In genomic region chr5:138575194-138576015, GRCh38 we compare ENCODE assay signal across 1 cellular context.
TF ChIP-seq lines count a peak whose summit lies in the region.

HSPA9 (minus strand) TSS chr5:138575401; CDS start chr5:138575318, 83 bp downstream.

TF ChIP-seq in K562, 482 proteins besides CTCF, POLR2A, EP300 and RAD21 (continued from another document):
- peak; percentile 94 for TF ChIP-seq CREB3L1 (IDR thresholded peaks at IDR 0.05; ENCODE audit: borderline replicate concordance, low read depth)
- peak; percentile 81; the same call in 1 of the 2 replicates for TF ChIP-seq ZNF395 (CRISPR knock-in tag; IDR thresholded peaks at IDR 0.05)
- TF ChIP-seq SMARCA5 (IDR thresholded peaks at IDR 0.05), result no peak
- TF ChIP-seq GATA2 (CRISPR knock-in tag; IDR thresholded peaks at IDR 0.05), result no peak
- TF ChIP-seq ZNF551 (CRISPR knock-in tag; IDR thresholded peaks at IDR 0.05), result no peak
- TF ChIP-seq SMARCA4 (IDR thresholded peaks at IDR 0.05), result 0 out of 2 replicates have a peak, but pooled peaks have one; percentile 37
- TF ChIP-seq BACH1 (tag; IDR thresholded peaks at IDR 0.05), result no peak; the same call in 1 of the 2 replicates
- no peak for TF ChIP-seq EWSR1 (IDR thresholded peaks at IDR 0.05; ENCODE audit: borderline replicate concordance, low read depth, partially characterized antibody)
- TF ChIP-seq NRF1 (conservative IDR thresholded peaks at IDR 0.05 in 1 of 2, IDR thresholded peaks at IDR 0.05 in 1 of 2), result peak; percentile 95 to 96
- no peak for TF ChIP-seq SRSF9 (IDR thresholded peaks at IDR 0.05; ENCODE audit: borderline replicate concordance, low read depth, low read length)
- no peak for TF ChIP-seq MCM2 (IDR thresholded peaks at IDR 0.05; ENCODE audit: low read depth)
- TF ChIP-seq EGR1 (conservative IDR thresholded peaks at IDR 0.05), result peak; percentile 49; the same call in 1 of the 2 replicates
- no peak for TF ChIP-seq ZNF165 (CRISPR knock-in tag; IDR thresholded peaks at IDR 0.05; ENCODE audit: borderline replicate concordance)
- TF ChIP-seq ZKSCAN3 (CRISPR knock-in tag; IDR thresholded peaks at IDR 0.05), result no peak
- TF ChIP-seq MAFF (IDR thresholded peaks at IDR 0.05; ENCODE audit: low read length), result no peak
- TF ChIP-seq TSC22D4 (tag; IDR thresholded peaks at IDR 0.05), result no peak
- TF ChIP-seq ZNF778 (CRISPR knock-in tag; IDR thresholded peaks at IDR 0.05), result no peak
- no peak for TF ChIP-seq ZNF347 (CRISPR knock-in tag; IDR thresholded peaks at IDR 0.05; ENCODE audit: low read depth)
- no peak for TF ChIP-seq MAFK (IDR thresholded peaks at IDR 0.05; ENCODE audit: low read length)
- no peak for TF ChIP-seq HBP1 (CRISPR knock-in tag; IDR thresholded peaks at IDR 0.05)
- TF ChIP-seq KLF16 (IDR thresholded peaks at IDR 0.05), result no peak
- TF ChIP-seq STAT5B (CRISPR knock-in tag; IDR thresholded peaks at IDR 0.05), result no peak
- TF ChIP-seq MAX (CRISPR knock-in tag; IDR thresholded peaks at IDR 0.05), result peak; percentile 98
- peak; percentile 85 for TF ChIP-seq ELF2 (CRISPR knock-in tag; IDR thresholded peaks at IDR 0.05)
- TF ChIP-seq POU5F1 (IDR thresholded peaks at IDR 0.05; ENCODE audit: borderline replicate concordance, low read depth, low read length, partially characterized antibody), result no peak
- TF ChIP-seq BRCA1 (IDR thresholded peaks at IDR 0.05), result no peak
- no peak for TF ChIP-seq BRCA1 (CRISPR knock-in tag; IDR thresholded peaks at IDR 0.05)
- no peak for TF ChIP-seq ZNF398 (CRISPR knock-in tag; IDR thresholded peaks at IDR 0.05)
- TF ChIP-seq ZNF830 (CRISPR knock-in tag; IDR thresholded peaks at IDR 0.05), result no peak
- no peak for TF ChIP-seq HNRNPH1 (optimal IDR thresholded peaks at IDR 0.05; ENCODE audit: low read depth, low read length)
- no peak for TF ChIP-seq MCM7 (IDR thresholded peaks at IDR 0.05)
- peak; percentile 99 to 100 for TF ChIP-seq E2F6 (IDR thresholded peaks at IDR 0.05; ENCODE audit: borderline replicate concordance in 1 of 2, extremely low read depth in 1 of 2, insufficient read depth in 1 of 2, insufficient read length in 1 of 2, low read depth in 1 of 2, low read length in 1 of 2, poor library complexity in 1 of 2, severe bottlenecking in 1 of 2)
- TF ChIP-seq SUPT5H (IDR thresholded peaks at IDR 0.05), result peak; percentile 93
- no peak; the same call in 1 of the 2 replicates for TF ChIP-seq TSHZ1 (CRISPR knock-in tag; IDR thresholded peaks at IDR 0.05)
- peak; percentile 100 for TF ChIP-seq HNRNPLL (IDR thresholded peaks at IDR 0.05; ENCODE audit: low read depth, low read length, poor library complexity, severe bottlenecking)
- no peak for TF ChIP-seq ZNF133 (CRISPR knock-in tag; IDR thresholded peaks at IDR 0.05)
- TF ChIP-seq GABPA (tag; conservative IDR thresholded peaks at IDR 0.05; ENCODE audit: low read depth), result peak; percentile 83
